Comparison of ENCODE assay signal across 1 cellular context in the genomic region with DNA sequence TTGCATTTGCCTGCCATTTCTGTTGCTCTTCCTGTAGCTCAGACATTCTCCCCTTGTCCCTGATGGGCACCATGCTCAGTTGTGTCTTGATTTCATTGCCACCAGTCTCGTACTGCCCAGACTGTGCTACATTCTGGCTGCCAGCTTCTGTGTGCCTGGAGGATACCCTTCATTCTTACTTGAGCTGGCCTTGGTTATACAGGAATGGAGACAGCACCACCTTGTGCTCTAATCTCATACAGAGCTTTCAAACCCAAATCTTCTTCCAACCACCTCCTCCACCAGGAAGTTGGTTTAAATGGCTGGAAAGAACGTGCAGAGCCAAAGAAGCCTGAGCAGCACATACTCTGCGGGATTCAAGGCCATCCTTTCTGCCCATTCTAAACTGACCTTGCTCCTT.
TF ChIP-seq lines count a peak whose summit lies in the region.

No MANE protein-coding gene starts in this region.

TF ChIP-seq in HCT116, 20 proteins besides CTCF, POLR2A, EP300 and RAD21 (continued from another document):
- no peak for TF ChIP-seq EZH2phosphoT487 (IDR thresholded peaks at IDR 0.05; ENCODE audit: borderline replicate concordance)
- TF ChIP-seq, protein P1, sequence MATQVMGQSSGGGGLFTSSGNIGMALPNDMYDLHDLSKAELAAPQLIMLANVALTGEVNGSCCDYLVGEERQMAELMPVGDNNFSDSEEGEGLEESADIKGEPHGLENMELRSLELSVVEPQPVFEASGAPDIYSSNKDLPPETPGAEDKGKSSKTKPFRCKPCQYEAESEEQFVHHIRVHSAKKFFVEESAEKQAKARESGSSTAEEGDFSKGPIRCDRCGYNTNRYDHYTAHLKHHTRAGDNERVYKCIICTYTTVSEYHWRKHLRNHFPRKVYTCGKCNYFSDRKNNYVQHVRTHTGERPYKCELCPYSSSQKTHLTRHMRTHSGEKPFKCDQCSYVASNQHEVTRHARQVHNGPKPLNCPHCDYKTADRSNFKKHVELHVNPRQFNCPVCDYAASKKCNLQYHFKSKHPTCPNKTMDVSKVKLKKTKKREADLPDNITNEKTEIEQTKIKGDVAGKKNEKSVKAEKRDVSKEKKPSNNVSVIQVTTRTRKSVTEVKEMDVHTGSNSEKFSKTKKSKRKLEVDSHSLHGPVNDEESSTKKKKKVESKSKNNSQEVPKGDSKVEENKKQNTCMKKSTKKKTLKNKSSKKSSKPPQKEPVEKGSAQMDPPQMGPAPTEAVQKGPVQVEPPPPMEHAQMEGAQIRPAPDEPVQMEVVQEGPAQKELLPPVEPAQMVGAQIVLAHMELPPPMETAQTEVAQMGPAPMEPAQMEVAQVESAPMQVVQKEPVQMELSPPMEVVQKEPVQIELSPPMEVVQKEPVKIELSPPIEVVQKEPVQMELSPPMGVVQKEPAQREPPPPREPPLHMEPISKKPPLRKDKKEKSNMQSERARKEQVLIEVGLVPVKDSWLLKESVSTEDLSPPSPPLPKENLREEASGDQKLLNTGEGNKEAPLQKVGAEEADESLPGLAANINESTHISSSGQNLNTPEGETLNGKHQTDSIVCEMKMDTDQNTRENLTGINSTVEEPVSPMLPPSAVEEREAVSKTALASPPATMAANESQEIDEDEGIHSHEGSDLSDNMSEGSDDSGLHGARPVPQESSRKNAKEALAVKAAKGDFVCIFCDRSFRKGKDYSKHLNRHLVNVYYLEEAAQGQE (IDR thresholded peaks at IDR 0.05; ENCODE audit: low read depth) = no peak
- TF ChIP-seq POLR2AphosphoS5 (IDR thresholded peaks at IDR 0.05; ENCODE audit: low read depth, low read length) = no peak
- no peak for TF ChIP-seq CBX3 (IDR thresholded peaks at IDR 0.05; ENCODE audit: low read depth)
- TF ChIP-seq FOSL1 (IDR thresholded peaks at IDR 0.05; ENCODE audit: low read depth) = no peak
